In the genomic region with DNA sequence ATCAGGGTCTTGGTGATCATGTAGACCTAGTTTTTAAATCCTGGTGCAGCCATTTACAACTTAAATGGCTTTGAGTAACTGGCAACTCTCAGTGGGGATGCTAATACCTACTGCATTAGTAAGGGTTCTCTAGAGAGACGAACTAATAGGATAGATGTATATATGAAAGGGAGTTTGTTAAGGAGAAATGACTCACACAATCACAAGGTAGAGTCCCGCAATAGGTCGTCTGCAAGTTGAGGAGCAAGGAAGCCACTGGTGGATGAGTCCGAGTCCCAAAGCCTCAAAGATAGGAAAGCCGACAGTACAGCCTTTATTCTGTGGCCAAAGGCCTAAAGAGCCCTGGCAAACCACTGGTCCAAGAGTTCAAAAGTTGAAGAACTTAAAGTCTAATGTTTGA, we compare ENCODE assay signal across 31 cellular contexts. TPM values are rescaled to one million over a fixed set of nuclear protein-coding genes. Genes with fewer than 3 reads are reported as not detected.
"Had no signal": no experiment of that assay in that cellular context is flagged by ENCODE, and none has a peak within 500 bp of the region (broad histone marks: within the 10 kb centered on the region; RNA-seq: fewer than 3 reads in every experiment).

No MANE protein-coding gene starts in this region.

- H3K4me2 ChIP-seq: SK-N-SH had no signal

- H3K4me1 Mint-ChIP-seq: activated CD4-positive, alpha-beta T cell treated with anti-CD3 and anti-CD28 coated beads for 36 hours; activated CD4-positive, alpha-beta T cell treated with anti-CD3 and anti-CD28 coated beads, Interleukin-2, amount 10 ng/mL, durations not matched to agents 7 days and 5 days; activated CD8-positive, alpha-beta memory T cell treated with anti-CD3 and anti-CD28 coated beads, Interleukin-2, amount 10 ng/mL, durations not matched to agents 7 days and 5 days; activated naive CD4-positive, alpha-beta T cell treated with anti-CD3 and anti-CD28 coated beads, Interleukin-2, amount 10 ng/mL, durations not matched to agents 7 days and 5 days; activated naive CD8-positive, alpha-beta T cell treated with anti-CD3 and anti-CD28 coated beads, Interleukin-2, amount 50 U/mL, for 24 hours; brain; WTC11 had no signal

- H3K27ac ChIP-seq: SJCRH30 had no signal

- ATAC-seq: activated CD4-positive, alpha-beta T cell treated with anti-CD3 and anti-CD28 coated beads for 36 hours; activated CD4-positive, CD25-positive, alpha-beta regulatory T cell treated with anti-CD3 and anti-CD28 coated beads, Interleukin-2, amount 50 U/mL, for 24 hours; activated CD8-positive, alpha-beta memory T cell treated with anti-CD3 and anti-CD28 coated beads, Interleukin-2, amount 10 ng/mL, durations not matched to agents 7 days and 5 days; activated naive CD8-positive, alpha-beta T cell treated with anti-CD3 and anti-CD28 coated beads, Interleukin-2, amount 50 U/mL, for 24 hours; Panc1 had no signal

- H3K9me2 ChIP-seq: SK-N-SH had no signal

- H3K9me3 ChIP-seq: SK-N-SH had no signal

- H3K27me3 Mint-ChIP-seq: activated CD8-positive, alpha-beta memory T cell treated with anti-CD3 and anti-CD28 coated beads, Interleukin-2, amount 10 ng/mL, durations not matched to agents 7 days and 5 days; activated naive CD4-positive, alpha-beta T cell treated with anti-CD3 and anti-CD28 coated beads, Interleukin-2, amount 10 ng/mL, durations not matched to agents 7 days and 5 days had no signal

- H3K4me3 ChIP-seq: SJCRH30 had no signal

- H3K27me3 ChIP-seq: SJCRH30 had no signal

- H3K36me3 ChIP-seq: SJCRH30 had no signal

- H3K9ac ChIP-seq: SK-N-SH had no signal

- H3K27ac Mint-ChIP-seq: activated CD4-positive, alpha-beta memory T cell treated with anti-CD3 and anti-CD28 coated beads for 36 hours; activated CD4-positive, alpha-beta T cell treated with anti-CD3 and anti-CD28 coated beads for 36 hours; activated CD4-positive, alpha-beta T cell treated with anti-CD3 and anti-CD28 coated beads, Interleukin-2, amount 10 ng/mL, durations not matched to agents 7 days and 5 days; activated CD8-positive, alpha-beta memory T cell treated with anti-CD3 and anti-CD28 coated beads, Interleukin-2, amount 10 ng/mL, durations not matched to agents 7 days and 5 days; activated naive CD4-positive, alpha-beta T cell treated with anti-CD3 and anti-CD28 coated beads, Interleukin-2, amount 10 ng/mL, durations not matched to agents 7 days and 5 days; activated naive CD8-positive, alpha-beta T cell; activated naive CD8-positive, alpha-beta T cell treated with anti-CD3 and anti-CD28 coated beads, Interleukin-2, amount 50 U/mL, for 24 hours; brain; T-helper 1 cell treated with Interleukin-12 subunit alpha and Interleukin-12 subunit beta and Interleukin-4 antibody, amounts not matched to agents 30 μg/mL and 1 μg/mL, for 36 hours; T-helper 2 cell treated with Interferon-gamma antibody and Interleukin-4, amounts not matched to agents 5 μg/mL and 100 μg/mL, for 36 hours; WTC11 had no signal

- H3K36me3 Mint-ChIP-seq: activated CD4-positive, alpha-beta memory T cell treated with anti-CD3 and anti-CD28 coated beads for 36 hours; activated CD8-positive, alpha-beta memory T cell treated with anti-CD3 and anti-CD28 coated beads, Interleukin-2, amount 10 ng/mL, durations not matched to agents 7 days and 5 days; activated naive CD4-positive, alpha-beta T cell treated with anti-CD3 and anti-CD28 coated beads, Interleukin-2, amount 10 ng/mL, durations not matched to agents 7 days and 5 days; activated naive CD8-positive, alpha-beta T cell; brain; WTC11 had no signal

- H3K9me3 Mint-ChIP-seq: activated CD4-positive, alpha-beta memory T cell treated with anti-CD3 and anti-CD28 coated beads for 36 hours; activated CD4-positive, alpha-beta T cell treated with anti-CD3 and anti-CD28 coated beads, Interleukin-2, amount 10 ng/mL, durations not matched to agents 7 days and 5 days; activated naive CD4-positive, alpha-beta T cell treated with anti-CD3 and anti-CD28 coated beads, Interleukin-2, amount 10 ng/mL, durations not matched to agents 7 days and 5 days; activated naive CD8-positive, alpha-beta T cell treated with anti-CD3 and anti-CD28 coated beads, Interleukin-2, amount 50 U/mL, for 24 hours; T-helper 1 cell treated with Interleukin-12 subunit alpha and Interleukin-12 subunit beta and Interleukin-4 antibody, amounts not matched to agents 30 μg/mL and 1 μg/mL, for 36 hours; T-helper 2 cell treated with Interferon-gamma antibody and Interleukin-4, amounts not matched to agents 5 μg/mL and 100 μg/mL, for 36 hours had no signal

- H3K4me3 Mint-ChIP-seq: activated CD4-positive, alpha-beta memory T cell treated with anti-CD3 and anti-CD28 coated beads for 36 hours; activated CD4-positive, alpha-beta T cell treated with anti-CD3 and anti-CD28 coated beads for 36 hours; activated CD4-positive, alpha-beta T cell treated with anti-CD3 and anti-CD28 coated beads, Interleukin-2, amount 10 ng/mL, durations not matched to agents 7 days and 5 days; activated CD8-positive, alpha-beta memory T cell treated with anti-CD3 and anti-CD28 coated beads, Interleukin-2, amount 10 ng/mL, durations not matched to agents 7 days and 5 days; activated naive CD4-positive, alpha-beta T cell treated with anti-CD3 and anti-CD28 coated beads, Interleukin-2, amount 10 ng/mL, durations not matched to agents 7 days and 5 days; activated naive CD8-positive, alpha-beta T cell; activated naive CD8-positive, alpha-beta T cell treated with anti-CD3 and anti-CD28 coated beads, Interleukin-2, amount 50 U/mL, for 24 hours; brain; T-helper 1 cell treated with Interleukin-12 subunit alpha and Interleukin-12 subunit beta and Interleukin-4 antibody, amounts not matched to agents 30 μg/mL and 1 μg/mL, for 36 hours; T-helper 2 cell treated with Interferon-gamma antibody and Interleukin-4, amounts not matched to agents 5 μg/mL and 100 μg/mL, for 36 hours; WTC11 had no signal

- DNase-seq: activated CD4-positive, alpha-beta memory T cell treated with anti-CD3 and anti-CD28 coated beads for 36 hours; activated CD4-positive, alpha-beta T cell treated with anti-CD3 and anti-CD28 coated beads for 36 hours; activated CD4-positive, alpha-beta T cell treated with anti-CD3 and anti-CD28 coated beads, Interleukin-2, amount 10 ng/mL, durations not matched to agents 7 days and 5 days; activated CD8-positive, alpha-beta memory T cell treated with anti-CD3 and anti-CD28 coated beads for 24 hours; activated CD8-positive, alpha-beta memory T cell treated with anti-CD3 and anti-CD28 coated beads, Interleukin-2, amount 10 ng/mL, durations not matched to agents 7 days and 5 days; activated CD8-positive, alpha-beta memory T cell treated with anti-CD3 and anti-CD28 coated beads, Interleukin-2, amount 50 U/mL, for 48 hours; activated effector memory CD4-positive, alpha-beta T cell treated with Interleukin-2 at 50 U/mL for 16 hours; activated naive CD4-positive, alpha-beta T cell treated with anti-CD3 and anti-CD28 coated beads, Interleukin-2, amount 10 ng/mL, durations not matched to agents 7 days and 5 days; activated naive CD8-positive, alpha-beta T cell treated with anti-CD3 and anti-CD28 coated beads, Interleukin-2, amount 50 U/mL, for 24 hours; activated T-cell treated with anti-CD3 and anti-CD28 coated beads, Interleukin-2, amount 50 U/mL, for 48 hours; anterior cingulate cortex; central memory CD4-positive, alpha-beta T cell; NCI-H1105; NCI-H1417 treated with DMSO at 0.1 percent for 48 hours; NCI-H187 treated with DMSO at 0.1 percent for 48 hours; NCI-H2081 treated with DMSO at 0.1 percent for 48 hours; NCI-H345; NCI-H524 treated with DMSO at 0.1 percent for 48 hours; SHP77; SJCRH30; SK-N-SH had no signal

RNA-seq across cellular contexts. Expression of a gene that starts 48.0 kb away (rescaled TPM):
- total RNA-seq: activated CD4-positive, alpha-beta memory T cell treated with anti-CD3 and anti-CD28 coated beads for 36 hours; activated CD4-positive, alpha-beta T cell treated with anti-CD3 and anti-CD28 coated beads for 36 hours; activated CD4-positive, alpha-beta T cell treated with anti-CD3 and anti-CD28 coated beads, Interleukin-2, amount 10 ng/mL, durations not matched to agents 7 days and 5 days; activated CD8-positive, alpha-beta memory T cell treated with anti-CD3 and anti-CD28 coated beads, Interleukin-2, amount 10 ng/mL, durations not matched to agents 7 days and 5 days; MCF 10A; NCI-H460; RPMI7951; WTC11 had no signal
- polyA plus RNA-seq: SK-N-SH had no signal
